6 cellular contexts compared by ENCODE assay signal in genomic region chr19:48874309-48875135, GRCh38. TPM values are rescaled to one million over a fixed set of nuclear protein-coding genes. Genes with fewer than 3 reads are reported as not detected.
A peak's percentile ranks its signal among the peaks of the same experiment; 100 is the strongest.
DNase-seq lines count a peak whose midpoint lies in the region; ATAC-seq lines count a peak whose summit lies in the region.

No MANE protein-coding gene starts in this region.

- peak overlapping the region; percentile 100 for H3K9ac ChIP-seq in stomach smooth muscle (ENCODE audit: low read length in 2 of 2)

- H3K4me3 ChIP-seq in SJSA1 (peak overlapping the region; percentile 95), stomach smooth muscle (ENCODE audit: low read length in 2 of 2) (peak overlapping the region; percentile 99 to 100)

- peak overlapping the region; percentile 100 for H3K27ac ChIP-seq in SJSA1
- peak overlapping the region; percentile 100 for H3K27ac ChIP-seq in stomach smooth muscle (ENCODE audit: low read length)

- H3K9me3 ChIP-seq in SJSA1 (replicated peaks) = 0 out of 2 replicates have a peak, but pooled peaks cover 2% of the 10 kb centered on the region
- H3K9me3 ChIP-seq in stomach smooth muscle (ENCODE audit: control insufficient read depth in 2 of 2, low read length in 2 of 2) = no peaks in the 10 kb centered on the region

- ATAC-seq in GM19455 (IDR thresholded peaks at IDR 0.05; ENCODE audit: unreplicated experiment) (peak; percentile 3), HG03442 (IDR thresholded peaks at IDR 0.05; ENCODE audit: unreplicated experiment) (no peak)

- H3K4me1 ChIP-seq in SJSA1 (replicated peaks) = peaks cover 35% of the 10 kb centered on the region
- peaks cover 34% of the 10 kb centered on the region for H3K4me1 ChIP-seq in stomach smooth muscle (ENCODE audit: control insufficient read depth, insufficient read depth, low read length)

- H3K27me3 ChIP-seq in SJSA1 (replicated peaks) (no peaks in the 10 kb centered on the region), stomach smooth muscle (ENCODE audit: control insufficient read depth in 1 of 2, insufficient read depth in 2 of 2, low read length in 2 of 2) (no peaks in the 10 kb centered on the region)

- H3K36me3 ChIP-seq in SJSA1 (peaks cover 68% of the 10 kb centered on the region), stomach smooth muscle (ENCODE audit: control insufficient read depth in 2 of 2, insufficient read depth in 2 of 2, low read length in 2 of 2) (peaks cover 16 to 22% of the 10 kb centered on the region in 2 donors)

- DNase-seq in SJSA1 (ENCODE audit: low read depth in 1 of 2, low spot score in 2 of 2) (peak in 1 of 2 experiments; percentile 76), fibroblast of peridontal ligament (ENCODE audit: extremely low read depth) (peak; percentile 40), NCI-H526 (lab: John Stamatoyannopoulos, UW) (no peak)

RNA-seq across cellular contexts. Expression of gene PPP1R15A, which starts 2.3 kb away (rescaled TPM):
- 79.5 and 86.0 TPM in 2 replicates for total RNA-seq in SJSA1 (2014; rRNA removed; shearing (Covaris generic))

RNA-seq across cellular contexts. Expression of gene PLEKHA4, which starts 6.1 kb away (rescaled TPM):
- 3.5 and 11.8 TPM in 2 replicates for total RNA-seq in SJSA1 (2014; rRNA removed; shearing (Covaris generic))

RNA-seq across cellular contexts. Expression of gene TULP2, which starts 24.0 kb away (rescaled TPM):
- not detected in 2 replicates for total RNA-seq in SJSA1 (2014; rRNA removed; shearing (Covaris generic))

RNA-seq across cellular contexts. Expression of gene NUCB1, which starts 25.6 kb away (rescaled TPM):
- total RNA-seq in SJSA1 (2014; rRNA removed; shearing (Covaris generic)) = 200 and 215 TPM in 2 replicates

RNA-seq across cellular contexts. Expression of gene HSD17B14, which starts 38.2 kb away (rescaled TPM):
- total RNA-seq in SJSA1 (2014; rRNA removed; shearing (Covaris generic)) = not detected in 2 replicates
